ENCODE assay signal across 30 cellular contexts in the genomic region with DNA sequence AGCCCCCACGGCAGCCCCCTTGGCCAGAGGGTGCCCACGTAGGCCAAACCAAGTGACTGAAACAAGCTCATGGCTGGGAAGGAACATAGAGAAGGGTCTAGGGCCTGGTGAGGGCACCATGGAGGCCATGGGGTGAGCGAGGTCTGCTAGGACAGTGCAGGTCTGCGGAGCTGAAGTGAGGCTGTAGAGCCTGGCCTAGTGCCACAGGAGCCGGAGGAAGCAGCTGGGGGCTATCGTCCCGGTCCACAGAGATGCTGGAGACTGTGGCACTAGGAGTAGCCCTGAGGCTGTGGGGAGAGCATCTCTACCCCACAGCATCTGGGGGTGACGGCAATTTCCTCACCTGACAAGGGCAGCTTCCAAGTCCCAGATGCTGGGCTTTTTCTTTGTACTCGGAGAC.
"Had no signal": no experiment of that assay in that cellular context is flagged by ENCODE, and none has a peak within 500 bp of the region (broad histone marks: within the 10 kb centered on the region; RNA-seq: fewer than 3 reads in every experiment).

No MANE protein-coding gene starts in this region.

- DNase-seq: activated CD4-positive, alpha-beta memory T cell treated with anti-CD3 and anti-CD28 coated beads, Interleukin-2, amount 10 ng/mL, durations not matched to agents 7 days and 5 days; activated CD4-positive, alpha-beta T cell treated with anti-CD3 and anti-CD28 coated beads for 1 hour; activated CD4-positive, alpha-beta T cell treated with anti-CD3 and anti-CD28 coated beads for 4 hours; activated CD4-positive, alpha-beta T cell treated with anti-CD3 and anti-CD28 coated beads, Interleukin-2, amount 10 ng/mL, durations not matched to agents 7 days and 5 days; activated CD4-positive, alpha-beta T cell treated with anti-CD3 and anti-CD28 coated beads, Interleukin-2, amount 50 U/mL, for 4 hours; activated CD8-positive, alpha-beta memory T cell treated with anti-CD3 and anti-CD28 coated beads, Interleukin-2, amount 50 U/mL, for 48 hours; activated gamma-delta T cell treated with Interleukin-2 at 50 U/mL for 16 hours; activated naive CD4-positive, alpha-beta T cell treated with anti-CD3 and anti-CD28 coated beads, Interleukin-2, amount 50 U/mL, for 16 hours; activated naive CD4-positive, alpha-beta T cell treated with Interleukin-2 at 50 U/mL for 16 hours; activated T-cell treated with anti-CD3 and anti-CD28 coated beads for 4 hours; activated T-cell treated with anti-CD3 and anti-CD28 coated beads, Interleukin-2, amount 50 U/mL, for 24 hours; activated T-cell treated with anti-CD3 and anti-CD28 coated beads, Interleukin-2, amount 50 U/mL, for 72 hours; amniotic stem cell; brain microvascular endothelial cell; cortex of kidney; dermis blood vessel endothelial cell; effector CD4-positive, alpha-beta T cell; effector memory CD8-positive, alpha-beta T cell; erythroblast; foreskin keratinocyte; gastrocnemius medialis; T-helper 2 cell had no signal

- H3K36me3 ChIP-seq: brain microvascular endothelial cell, esophagus muscularis mucosa, gastrocnemius medialis had no signal

- FAIRE-seq: astrocyte, colon, TTC549 had no signal

- H3K4me1 Mint-ChIP-seq: activated CD4-positive, alpha-beta memory T cell treated with anti-CD3 and anti-CD28 coated beads, Interleukin-2, amount 10 ng/mL, durations not matched to agents 7 days and 5 days; activated CD4-positive, alpha-beta T cell treated with anti-CD3 and anti-CD28 coated beads, Interleukin-2, amount 10 ng/mL, durations not matched to agents 7 days and 5 days; central memory CD8-positive, alpha-beta T cell had no signal

- H3K27me3 ChIP-seq: brain microvascular endothelial cell, esophagus muscularis mucosa, foreskin keratinocyte, gastrocnemius medialis had no signal

- H3K4me1 ChIP-seq: esophagus muscularis mucosa, foreskin keratinocyte, gastrocnemius medialis had no signal

- H3K27ac Mint-ChIP-seq: activated CD4-positive, alpha-beta memory T cell treated with anti-CD3 and anti-CD28 coated beads, Interleukin-2, amount 10 ng/mL, durations not matched to agents 7 days and 5 days; activated CD4-positive, alpha-beta T cell treated with anti-CD3 and anti-CD28 coated beads, Interleukin-2, amount 10 ng/mL, durations not matched to agents 7 days and 5 days; activated naive CD8-positive, alpha-beta T cell; activated T-cell treated with anti-CD3 and anti-CD28 coated beads, Interleukin-2, amount 50 U/mL, for 24 hours; activated T-cell treated with anti-CD3 and anti-CD28 coated beads, Interleukin-2, amount 50 U/mL, for 72 hours; effector memory CD8-positive, alpha-beta T cell; WTC11 had no signal

- ATAC-seq: activated T-cell treated with anti-CD3 and anti-CD28 coated beads, Interleukin-2, amount 50 U/mL, for 72 hours; effector memory CD8-positive, alpha-beta T cell; foreskin keratinocyte; gastrocnemius medialis; WTC11 had no signal

- H3K4me3 Mint-ChIP-seq: activated CD4-positive, alpha-beta memory T cell treated with anti-CD3 and anti-CD28 coated beads, Interleukin-2, amount 10 ng/mL, durations not matched to agents 7 days and 5 days; activated CD4-positive, alpha-beta T cell treated with anti-CD3 and anti-CD28 coated beads, Interleukin-2, amount 10 ng/mL, durations not matched to agents 7 days and 5 days; activated naive CD8-positive, alpha-beta T cell; activated T-cell treated with anti-CD3 and anti-CD28 coated beads, Interleukin-2, amount 50 U/mL, for 24 hours; activated T-cell treated with anti-CD3 and anti-CD28 coated beads, Interleukin-2, amount 50 U/mL, for 72 hours; central memory CD8-positive, alpha-beta T cell; effector memory CD8-positive, alpha-beta T cell; WTC11 had no signal

- H3K4me3 ChIP-seq: esophagus muscularis mucosa, gastrocnemius medialis had no signal

- H3K9me3 ChIP-seq: esophagus muscularis mucosa, gastrocnemius medialis had no signal

- H3K27ac ChIP-seq: brain microvascular endothelial cell, esophagus muscularis mucosa, foreskin keratinocyte, gastrocnemius medialis, VCaP had no signal

- H3K9me3 Mint-ChIP-seq: activated CD4-positive, alpha-beta memory T cell treated with anti-CD3 and anti-CD28 coated beads, Interleukin-2, amount 10 ng/mL, durations not matched to agents 7 days and 5 days; activated CD4-positive, alpha-beta T cell treated with anti-CD3 and anti-CD28 coated beads, Interleukin-2, amount 10 ng/mL, durations not matched to agents 7 days and 5 days; activated T-cell treated with anti-CD3 and anti-CD28 coated beads, Interleukin-2, amount 50 U/mL, for 24 hours; activated T-cell treated with anti-CD3 and anti-CD28 coated beads, Interleukin-2, amount 50 U/mL, for 72 hours; central memory CD8-positive, alpha-beta T cell; effector memory CD8-positive, alpha-beta T cell had no signal
